28 cellular contexts compared by ENCODE assay signal in genomic region chr18:68426731-68427315, GRCh38.
DNase-seq lines count a peak whose midpoint lies in the region; ATAC-seq, FAIRE-seq and TF ChIP-seq lines count a peak whose summit lies in the region.
"Had no signal": no experiment of that assay in that cellular context is flagged by ENCODE, and none has a peak within 500 bp of the region (broad histone marks: within the 10 kb centered on the region; RNA-seq: fewer than 3 reads in every experiment).

No MANE protein-coding gene starts in this region.

- TF ChIP-seq EP300 in gastroesophageal sphincter (IDR thresholded peaks at IDR 0.05) (no peak), HepG2 (IDR thresholded peaks at IDR 0.05; ENCODE audit: low read depth in 2 of 2, low read length in 2 of 2) (no peak), HepG2 (CRISPR knock-in tag; IDR thresholded peaks at IDR 0.05; ENCODE audit: borderline replicate concordance) (no peak)

- H3K9me3 Mint-ChIP-seq in MCF 10A (ENCODE audit: unreplicated experiment) (no peaks in the 10 kb centered on the region), neural progenitor cell (peaks cover 13% of the 10 kb centered on the region)
- H3K9me3 Mint-ChIP-seq: activated naive CD8-positive, alpha-beta T cell treated with anti-CD3 and anti-CD28 coated beads, Interleukin-2, amount 10 ng/mL, durations not matched to agents 7 days and 5 days had no signal

- CTCF ChIA-PET in MCF 10A (lab: Yijun Ruan, JAX), result no interaction called here
- CTCF ChIA-PET in HepG2 (lab: Yijun Ruan, JAX; ENCODE audit: low intra/inter-chr PET ratio, low total read pairs), result no interaction called here

- no peaks in the 10 kb centered on the region for H3K27me3 ChIP-seq in breast epithelium
- no peaks in the 10 kb centered on the region for H3K27me3 ChIP-seq in keratinocyte (ENCODE audit: control insufficient read depth, extremely low read depth, insufficient read depth, low read length)
- H3K27me3 ChIP-seq in gastroesophageal sphincter, result no peaks in the 10 kb centered on the region
- no peaks in the 10 kb centered on the region for H3K27me3 ChIP-seq in neural progenitor cell
- H3K27me3 ChIP-seq in HepG2 (ENCODE audit: control insufficient read depth in 1 of 2, insufficient read depth in 2 of 2, low read length in 2 of 2), result no peaks in the 10 kb centered on the region
- H3K27me3 ChIP-seq: brain microvascular endothelial cell, tibial nerve had no signal

- H3K9me1 ChIP-seq in keratinocyte (ENCODE audit: control insufficient read depth, extremely low read depth, insufficient read depth, low read length), result no peaks in the 10 kb centered on the region

- peaks cover 45% of the 10 kb centered on the region for H3K4me1 Mint-ChIP-seq in MCF 10A (ENCODE audit: insufficient read depth, unreplicated experiment)
- H3K4me1 Mint-ChIP-seq in neural progenitor cell, result peaks cover 4% of the 10 kb centered on the region
- H3K4me1 Mint-ChIP-seq: activated B cell treated with CpG ODN at 0.5 μM for 24 hours; activated naive CD8-positive, alpha-beta T cell treated with anti-CD3 and anti-CD28 coated beads, Interleukin-2, amount 10 ng/mL, durations not matched to agents 7 days and 5 days; B cell; CD8-positive, alpha-beta memory T cell had no signal

- ATAC-seq in gastroesophageal sphincter (no peak), HepG2 (no peak)
- ATAC-seq: Right ventricle myocardium inferior, sciatic nerve had no signal

- no peaks in the 10 kb centered on the region for H3K9me3 ChIP-seq in breast epithelium
- no peaks in the 10 kb centered on the region for H3K9me3 ChIP-seq in keratinocyte (ENCODE audit: control insufficient read depth, low read depth, low read length)
- H3K9me3 ChIP-seq in gastroesophageal sphincter, result peaks cover 0 to 4% (median 0%) of the 10 kb centered on the region in 3 donors
- no peaks in the 10 kb centered on the region for H3K9me3 ChIP-seq in neural progenitor cell (ENCODE audit: low read depth)
- H3K9me3 ChIP-seq in HepG2 (ENCODE audit: low read length), result no peaks in the 10 kb centered on the region

- H3K4me2 ChIP-seq in keratinocyte (ENCODE audit: control insufficient read depth, extremely low read depth, insufficient read depth, low read depth, low read length), result no peak overlapping the region
- H3K4me2 ChIP-seq in neural progenitor cell, result no peak overlapping the region
- H3K4me2 ChIP-seq in HepG2 (ENCODE audit: low read depth, low read length), result no peak overlapping the region

- no peaks in the 10 kb centered on the region for H3F3A ChIP-seq in neural progenitor cell (ENCODE audit: low read depth)

- BruUV-seq in MCF 10A (replicated peaks; lab: Mats Ljungman, UMichigan) (no TSS peak), HepG2 (replicated peaks; lab: Mats Ljungman, UMichigan) (no TSS peak)

- no peaks in the 10 kb centered on the region for H4K20me1 ChIP-seq in keratinocyte (ENCODE audit: control insufficient read depth, extremely low read depth, insufficient read depth, low read length)
- H4K20me1 ChIP-seq in neural progenitor cell (ENCODE audit: low read depth), result no peaks in the 10 kb centered on the region
- no peaks in the 10 kb centered on the region for H4K20me1 ChIP-seq in HepG2 (ENCODE audit: insufficient read depth, low read length)

- TF ChIP-seq POLR2A in breast epithelium (IDR thresholded peaks at IDR 0.05) (no peak), gastroesophageal sphincter (IDR thresholded peaks at IDR 0.05) (no peak), HepG2 (IDR thresholded peaks at IDR 0.05; ENCODE audit: insufficient read depth in 1 of 2, low read depth in 2 of 2, low read length in 2 of 2) (no peak)

- H3K4me3 ChIP-seq in breast epithelium, result no peak overlapping the region
- H3K4me3 ChIP-seq in keratinocyte (ENCODE audit: control insufficient read depth in 2 of 3, extremely low read depth in 1 of 3, insufficient read depth in 2 of 3, low read depth in 1 of 3, low read length in 3 of 3), result no peak overlapping the region
- no peak overlapping the region for H3K4me3 ChIP-seq in gastroesophageal sphincter
- no peak overlapping the region for H3K4me3 ChIP-seq in neural progenitor cell
- no peak overlapping the region for H3K4me3 ChIP-seq in HepG2 (replicated peaks in 1 of 3; ENCODE audit: insufficient read depth in 1 of 3, low read depth in 2 of 3, low read length in 3 of 3)
- H3K4me3 ChIP-seq: lung, tibial nerve had no signal

- in situ Hi-C loops in HepG2 (cut with HindIII; ENCODE audit: extremely low pct_ligation_motif_present, low pct_unique_long_range_greater_than_20kb), result no loop called here

- TF ChIP-seq RAD21 in HepG2 (CRISPR knock-in tag; IDR thresholded peaks at IDR 0.05), result no peak

- H3K4me1 ChIP-seq in breast epithelium (no peaks in the 10 kb centered on the region), keratinocyte (ENCODE audit: control insufficient read depth, extremely low read depth, insufficient read depth, low read length) (peaks cover 37% of the 10 kb centered on the region), gastroesophageal sphincter (no peaks in the 10 kb centered on the region), neural progenitor cell (no peaks in the 10 kb centered on the region), HepG2 (ENCODE audit: insufficient read depth, low read length) (no peaks in the 10 kb centered on the region)
- H3K4me1 ChIP-seq: tibial nerve had no signal

- no peak overlapping the region for H3K4me3 Mint-ChIP-seq in MCF 10A (ENCODE audit: unreplicated experiment)
- no peak overlapping the region for H3K4me3 Mint-ChIP-seq in neural progenitor cell
- H3K4me3 Mint-ChIP-seq: activated B cell treated with CpG ODN at 0.5 μM for 24 hours; activated naive CD8-positive, alpha-beta T cell treated with anti-CD3 and anti-CD28 coated beads, Interleukin-2, amount 10 ng/mL, durations not matched to agents 7 days and 5 days; B cell; CD8-positive, alpha-beta memory T cell had no signal

- H2AFZ ChIP-seq in keratinocyte (ENCODE audit: control insufficient read depth, low read length), result no peak overlapping the region
- no peak overlapping the region for H2AFZ ChIP-seq in neural progenitor cell (replicated peaks)
- no peak overlapping the region for H2AFZ ChIP-seq in HepG2 (ENCODE audit: low read length)

- POLR2A ChIA-PET in MCF 10A (lab: Yijun Ruan, JAX) (no interaction called here), HepG2 (lab: Yijun Ruan, JAX) (no interaction called here)

- H3K9ac ChIP-seq in keratinocyte (ENCODE audit: control insufficient read depth, extremely low read depth, insufficient read depth, low read length) (no peak overlapping the region), neural progenitor cell (no peak overlapping the region), HepG2 (ENCODE audit: insufficient read depth, low read depth, low read length) (no peak overlapping the region)

- H3K36me3 ChIP-seq in breast epithelium, result no peaks in the 10 kb centered on the region
- H3K36me3 ChIP-seq in keratinocyte (ENCODE audit: control insufficient read depth in 2 of 2, extremely low read depth in 1 of 2, insufficient read depth in 2 of 2, low read length in 2 of 2), result no peaks in the 10 kb centered on the region
- no peaks in the 10 kb centered on the region for H3K36me3 ChIP-seq in gastroesophageal sphincter
- H3K36me3 ChIP-seq in neural progenitor cell, result no peaks in the 10 kb centered on the region
- no peaks in the 10 kb centered on the region for H3K36me3 ChIP-seq in HepG2 (replicated peaks in 1 of 2; ENCODE audit: control insufficient read depth in 1 of 2, insufficient read depth in 2 of 2, low read length in 2 of 2)
- H3K36me3 ChIP-seq: brain microvascular endothelial cell, tibial nerve had no signal

- peak overlapping the region; percentile 47 for H3K27ac Mint-ChIP-seq in MCF 10A (ENCODE audit: low read depth, unreplicated experiment)
- H3K27ac Mint-ChIP-seq in neural progenitor cell, result no peak overlapping the region
- H3K27ac Mint-ChIP-seq: activated B cell treated with CpG ODN at 0.5 μM for 24 hours; activated naive CD8-positive, alpha-beta T cell treated with anti-CD3 and anti-CD28 coated beads, Interleukin-2, amount 10 ng/mL, durations not matched to agents 7 days and 5 days; B cell; CD8-positive, alpha-beta memory T cell had no signal

- FAIRE-seq in keratinocyte (lab: Jason Lieb, UNC) (peak; percentile 39), HepG2 (lab: Jason Lieb, UNC) (no peak)

- H3K79me2 ChIP-seq in keratinocyte (ENCODE audit: control insufficient read depth, insufficient read depth, low read length) (no peaks in the 10 kb centered on the region), neural progenitor cell (ENCODE audit: low read depth) (no peaks in the 10 kb centered on the region), HepG2 (ENCODE audit: insufficient read depth, low read length) (no peaks in the 10 kb centered on the region)

- TF ChIP-seq CTCF in MCF 10A (IDR thresholded peaks at IDR 0.05; ENCODE audit: unreplicated experiment), result no peak
- no peak for TF ChIP-seq CTCF in breast epithelium (IDR thresholded peaks at IDR 0.05)
- TF ChIP-seq CTCF in keratinocyte (optimal IDR thresholded peaks at IDR 0.05 in 1 of 3, IDR thresholded peaks at IDR 0.05 in 1 of 3, conservative IDR thresholded peaks at IDR 0.05 in 1 of 3; ENCODE audit: extremely low read depth in 1 of 3, insufficient read depth in 2 of 3, low read length in 3 of 3), result no peak
- TF ChIP-seq CTCF in gastroesophageal sphincter (IDR thresholded peaks at IDR 0.05), result no peak
- no peak for TF ChIP-seq CTCF in neural progenitor cell (IDR thresholded peaks at IDR 0.05)
- no peak for TF ChIP-seq CTCF in HepG2 (CRISPR knock-in tag; IDR thresholded peaks at IDR 0.05)

- H3K36me3 Mint-ChIP-seq in MCF 10A (ENCODE audit: insufficient read depth, unreplicated experiment) (no peaks in the 10 kb centered on the region), neural progenitor cell (no peaks in the 10 kb centered on the region)
- H3K36me3 Mint-ChIP-seq: activated naive CD8-positive, alpha-beta T cell treated with anti-CD3 and anti-CD28 coated beads, Interleukin-2, amount 10 ng/mL, durations not matched to agents 7 days and 5 days; CD8-positive, alpha-beta memory T cell had no signal

- DNase-seq in MCF 10A (ENCODE audit: unreplicated experiment) (no peak), breast epithelium (ENCODE audit: low spot score in 2 of 2) (no peak), amniotic epithelial cell (ENCODE audit: low read depth) (peak; percentile 44), keratinocyte (ENCODE audit: low read depth, low spot score) (no peak), neural progenitor cell (ENCODE audit: low spot score) (no peak), HepG2 (ENCODE audit: low spot score) (no peak), D341Med (ENCODE audit: low spot score) (no peak)
- DNase-seq: activated B cell treated with CpG ODN at 0.5 μM for 24 hours; activated CD4-positive, alpha-beta T cell treated with anti-CD3 and anti-CD28 coated beads, Interleukin-2, amount 50 U/mL, for 48 hours; activated naive CD8-positive, alpha-beta T cell treated with anti-CD3 and anti-CD28 coated beads, Interleukin-2, amount 10 ng/mL, durations not matched to agents 7 days and 5 days; brain microvascular endothelial cell; CD8-positive, alpha-beta memory T cell; DMS79; effector CD4-positive, alpha-beta T cell; H7; Karpas-422; NCI-H1048; NCI-H2029; NCI-H2227 treated with DMSO at 0.1 percent for 48 hours; NCI-H774; OCI-M1 had no signal

- WGBS in gastroesophageal sphincter (ENCODE audit: low coverage in 1 of 2), 2 donors, result 72 to 77% methylated on average over 5 of the region's 5 CpGs
- 11% methylated on average over 5 of the region's 5 CpGs for WGBS in HepG2 (ENCODE audit: low lambda C conversion rate)

- intact Hi-C loops in MCF 10A (cut with micrococcal nuclease), result no loop called here
- intact Hi-C loops in breast epithelium (cut with DNase I; ENCODE audit: low total_unique reads), result no loop called here
- intact Hi-C loops in HepG2 (cut with micrococcal nuclease; ENCODE audit: unreplicated experiment), result no loop called here

- H3K27ac ChIP-seq in breast epithelium (no peak overlapping the region), keratinocyte (ENCODE audit: control insufficient read depth, insufficient read depth, low read length) (no peak overlapping the region), gastroesophageal sphincter (no peak overlapping the region), neural progenitor cell (no peak overlapping the region), HepG2 (ENCODE audit: extremely low read length, insufficient read depth, low read length) (no peak overlapping the region)
- H3K27ac ChIP-seq: brain microvascular endothelial cell, tibial nerve had no signal

- dilution Hi-C loops in keratinocyte (cut with MboI; ENCODE audit: extremely low pct_ligation_motif_present, low sequenced_read_pairs), result no loop called here

- H3K27me3 Mint-ChIP-seq in MCF 10A (ENCODE audit: insufficient read depth, unreplicated experiment), result no peaks in the 10 kb centered on the region
- H3K27me3 Mint-ChIP-seq in neural progenitor cell (ENCODE audit: insufficient read depth, low read depth), result peaks cover 2% of the 10 kb centered on the region
- H3K27me3 Mint-ChIP-seq: activated B cell treated with CpG ODN at 0.5 μM for 24 hours; B cell; CD8-positive, alpha-beta memory T cell; progenitor cell of endocrine pancreas had no signal
